In the genomic region with DNA sequence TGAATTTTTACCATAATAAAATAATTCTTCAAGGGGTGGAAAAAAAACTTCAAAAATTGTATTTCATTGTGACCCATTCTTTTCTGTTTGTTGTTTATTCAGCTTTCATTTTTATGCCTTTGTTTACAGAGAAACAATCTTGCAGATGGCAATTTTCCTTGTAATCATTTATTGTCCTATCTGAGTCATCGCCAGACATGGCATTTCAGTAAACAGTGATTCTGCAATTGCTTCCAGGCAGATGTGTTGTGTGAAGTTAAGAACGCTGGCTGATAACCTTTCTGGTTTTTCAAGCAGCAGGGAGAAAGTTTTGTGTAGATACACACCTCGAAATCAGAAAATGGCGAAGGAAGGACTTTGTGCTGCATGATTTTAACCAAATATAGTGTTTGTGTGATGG, we compare ENCODE assay signal across 17 cellular contexts.
DNase-seq lines count a peak whose midpoint lies in the region; ATAC-seq and TF ChIP-seq lines count a peak whose summit lies in the region.
"Had no signal": no experiment of that assay in that cellular context is flagged by ENCODE, and none has a peak within 500 bp of the region (broad histone marks: within the 10 kb centered on the region; RNA-seq: fewer than 3 reads in every experiment).

No MANE protein-coding gene starts in this region.

- H3K27ac ChIP-seq in HEK293 (ENCODE audit: extremely low read depth, low read depth, low read length), result no peak overlapping the region
- H3K27ac ChIP-seq: ovary, WERI-Rb-1 had no signal

- TF ChIP-seq CTCF in BE2C (IDR thresholded peaks at IDR 0.05; ENCODE audit: low read depth, low read length) (no peak), HEK293 (tag by site-specific recombination; IDR thresholded peaks at IDR 0.05) (no peak)
- no peak for TF ChIP-seq CTCF in activated CD8-positive, alpha-beta T cell treated with anti-CD3 and anti-CD28 coated beads for 36 hours (IDR thresholded peaks at IDR 0.05)

- peaks cover 22% of the 10 kb centered on the region for H3K36me3 Mint-ChIP-seq in activated CD8-positive, alpha-beta T cell treated with anti-CD3 and anti-CD28 coated beads for 36 hours (ENCODE audit: low read depth)

- H3K4me1 ChIP-seq in BE2C, result peaks cover 10% of the 10 kb centered on the region
- H3K4me1 ChIP-seq in HEK293 (ENCODE audit: control insufficient read depth, insufficient read depth, low read length), result peaks cover 5% of the 10 kb centered on the region; the same call in 1 of the 2 replicates

- CTCF ChIA-PET in HEK293 (lab: Yijun Ruan, JAX), result interaction anchor here (0.6 kb wide), 1 partner anchor 391 kb away, joined by 6 read pairs; no protein-coding TSS in a partner anchor
- CTCF ChIA-PET in activated CD8-positive, alpha-beta T cell treated with anti-CD3 and anti-CD28 coated beads for 36 hours (lab: Charles Lee), result no interaction called here

- DNase-seq in BE2C (peak; percentile 47), SHP77 (lab: John Stamatoyannopoulos, UW) (peak; percentile 77 to 78), islet precursor cell (peak; percentile 59), activated gamma-delta T cell treated with Interleukin-2 at 50 U/mL for 16 hours (no peak)
- no peak for DNase-seq in stimulated activated CD8-positive, alpha-beta memory T cell treated with anti-CD3 and anti-CD28 coated beads, Interleukin-4, amount 100 ng/mL, for 48 hours
- DNase-seq in activated CD8-positive, alpha-beta T cell treated with anti-CD3 and anti-CD28 coated beads for 36 hours, result no peak
- DNase-seq: activated CD8-positive, alpha-beta memory T cell treated with anti-CD3 and anti-CD28 coated beads, Interleukin-2, amount 50 U/mL, for 4 hours; activated naive CD8-positive, alpha-beta T cell treated with anti-CD3 and anti-CD28 coated beads, Interleukin-2, amount 50 U/mL, for 24 hours; glutamatergic neuron; NCI-H2171 treated with DMSO at 0.1 percent for 48 hours; ovary; Right ventricle myocardium superior; stimulated activated naive CD4-positive, alpha-beta T cell treated with Interleukin-2 at 50 U/mL for 16 hours; WERI-Rb-1 had no signal

- POLR2A ChIA-PET in HEK293 (lab: Yijun Ruan, JAX), result no interaction called here
- POLR2A ChIA-PET in activated CD8-positive, alpha-beta T cell treated with anti-CD3 and anti-CD28 coated beads for 36 hours (lab: Charles Lee), result no interaction called here

- H3K27me3 Mint-ChIP-seq in activated CD8-positive, alpha-beta T cell treated with anti-CD3 and anti-CD28 coated beads for 36 hours, result no peaks in the 10 kb centered on the region
- H3K27me3 Mint-ChIP-seq: activated naive CD8-positive, alpha-beta T cell treated with anti-CD3 and anti-CD28 coated beads, Interleukin-2, amount 50 U/mL, for 24 hours; dendritic cell treated with granulocyte-macrophage colony-stimulating factor and Interleukin-4, amounts not matched to agents 40 ng/mL and 50 ng/mL, for 4 days had no signal

- ATAC-seq in activated CD8-positive, alpha-beta T cell treated with anti-CD3 and anti-CD28 coated beads for 36 hours, result no peak
- ATAC-seq in GM21786 (IDR thresholded peaks at IDR 0.05; ENCODE audit: unreplicated experiment), result no peak
- ATAC-seq: activated naive CD8-positive, alpha-beta T cell treated with anti-CD3 and anti-CD28 coated beads, Interleukin-2, amount 50 U/mL, for 24 hours had no signal

- H3K9me3 ChIP-seq in BE2C (no peaks in the 10 kb centered on the region), HEK293 (ENCODE audit: control insufficient read depth, insufficient read depth, low read depth, low read length) (no peaks in the 10 kb centered on the region)
- H3K9me3 ChIP-seq: ovary had no signal

- no peaks in the 10 kb centered on the region for H3K4me1 Mint-ChIP-seq in activated CD8-positive, alpha-beta T cell treated with anti-CD3 and anti-CD28 coated beads for 36 hours (ENCODE audit: low read depth)

- H3K9me3 Mint-ChIP-seq in activated CD8-positive, alpha-beta T cell treated with anti-CD3 and anti-CD28 coated beads for 36 hours, result peaks cover 4% of the 10 kb centered on the region
- H3K9me3 Mint-ChIP-seq: activated naive CD8-positive, alpha-beta T cell treated with anti-CD3 and anti-CD28 coated beads, Interleukin-2, amount 50 U/mL, for 24 hours had no signal

- no peaks in the 10 kb centered on the region for H3K36me3 ChIP-seq in BE2C
- H3K36me3 ChIP-seq in HEK293 (ENCODE audit: control insufficient read depth in 2 of 2, insufficient read depth in 1 of 2, low read length in 2 of 2), result no peaks in the 10 kb centered on the region
- H3K36me3 ChIP-seq: ovary, WERI-Rb-1 had no signal

- intact Hi-C loops in activated CD8-positive, alpha-beta T cell treated with anti-CD3 and anti-CD28 coated beads for 36 hours (cut with micrococcal nuclease), result no loop called here

- no peaks in the 10 kb centered on the region for H3K27me3 ChIP-seq in BE2C
- H3K27me3 ChIP-seq: ovary had no signal

- H3K4me3 ChIP-seq in BE2C (ENCODE audit: low read depth, low read length) (no peak overlapping the region), HEK293 (ENCODE audit: low read depth, low read length) (no peak overlapping the region)
- H3K4me3 ChIP-seq: ovary had no signal

- no peak overlapping the region for H3K4me3 Mint-ChIP-seq in activated CD8-positive, alpha-beta T cell treated with anti-CD3 and anti-CD28 coated beads for 36 hours
- H3K4me3 Mint-ChIP-seq: activated naive CD8-positive, alpha-beta T cell treated with anti-CD3 and anti-CD28 coated beads, Interleukin-2, amount 50 U/mL, for 24 hours; dendritic cell treated with granulocyte-macrophage colony-stimulating factor and Interleukin-4, amounts not matched to agents 40 ng/mL and 50 ng/mL, for 4 days had no signal

- H3K27ac Mint-ChIP-seq in activated CD8-positive, alpha-beta T cell treated with anti-CD3 and anti-CD28 coated beads for 36 hours, result no peak overlapping the region
- H3K27ac Mint-ChIP-seq: activated naive CD8-positive, alpha-beta T cell treated with anti-CD3 and anti-CD28 coated beads, Interleukin-2, amount 50 U/mL, for 24 hours; dendritic cell treated with granulocyte-macrophage colony-stimulating factor and Interleukin-4, amounts not matched to agents 40 ng/mL and 50 ng/mL, for 4 days had no signal

TF ChIP-seq in HEK293, 187 proteins besides CTCF, POLR2A, EP300 and RAD21:
- TF ChIP-seq, protein P1, sequence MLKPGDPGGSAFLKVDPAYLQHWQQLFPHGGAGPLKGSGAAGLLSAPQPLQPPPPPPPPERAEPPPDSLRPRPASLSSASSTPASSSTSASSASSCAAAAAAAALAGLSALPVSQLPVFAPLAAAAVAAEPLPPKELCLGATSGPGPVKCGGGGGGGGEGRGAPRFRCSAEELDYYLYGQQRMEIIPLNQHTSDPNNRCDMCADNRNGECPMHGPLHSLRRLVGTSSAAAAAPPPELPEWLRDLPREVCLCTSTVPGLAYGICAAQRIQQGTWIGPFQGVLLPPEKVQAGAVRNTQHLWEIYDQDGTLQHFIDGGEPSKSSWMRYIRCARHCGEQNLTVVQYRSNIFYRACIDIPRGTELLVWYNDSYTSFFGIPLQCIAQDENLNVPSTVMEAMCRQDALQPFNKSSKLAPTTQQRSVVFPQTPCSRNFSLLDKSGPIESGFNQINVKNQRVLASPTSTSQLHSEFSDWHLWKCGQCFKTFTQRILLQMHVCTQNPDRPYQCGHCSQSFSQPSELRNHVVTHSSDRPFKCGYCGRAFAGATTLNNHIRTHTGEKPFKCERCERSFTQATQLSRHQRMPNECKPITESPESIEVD (tag by site-specific recombination; IDR thresholded peaks at IDR 0.05), result peak; percentile 55
- TF ChIP-seq SETDB1 (IDR thresholded peaks at IDR 0.05; ENCODE audit: insufficient read length, low read length), result no peak
- TF ChIP-seq, protein P2, sequence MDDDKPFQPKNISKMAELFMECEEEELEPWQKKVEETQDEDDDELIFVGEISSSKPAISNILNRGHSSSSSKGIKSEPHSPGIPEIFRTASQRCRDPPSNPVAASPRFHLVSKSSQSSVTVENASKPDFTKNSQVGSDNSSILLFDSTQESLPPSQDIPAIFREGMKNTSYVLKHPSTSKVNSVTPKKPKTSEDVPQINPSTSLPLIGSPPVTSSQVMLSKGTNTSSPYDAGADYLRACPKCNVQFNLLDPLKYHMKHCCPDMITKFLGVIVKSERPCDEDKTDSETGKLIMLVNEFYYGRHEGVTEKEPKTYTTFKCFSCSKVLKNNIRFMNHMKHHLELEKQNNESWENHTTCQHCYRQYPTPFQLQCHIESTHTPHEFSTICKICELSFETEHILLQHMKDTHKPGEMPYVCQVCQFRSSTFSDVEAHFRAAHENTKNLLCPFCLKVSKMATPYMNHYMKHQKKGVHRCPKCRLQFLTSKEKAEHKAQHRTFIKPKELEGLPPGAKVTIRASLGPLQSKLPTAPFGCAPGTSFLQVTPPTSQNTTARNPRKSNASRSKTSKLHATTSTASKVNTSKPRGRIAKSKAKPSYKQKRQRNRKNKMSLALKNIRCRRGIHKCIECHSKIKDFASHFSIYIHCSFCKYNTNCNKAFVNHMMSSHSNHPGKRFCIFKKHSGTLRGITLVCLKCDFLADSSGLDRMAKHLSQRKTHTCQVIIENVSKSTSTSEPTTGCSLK (tag by site-specific recombination; IDR thresholded peaks at IDR 0.05), result no peak
- no peak for TF ChIP-seq ZNF830 (tag by site-specific recombination; IDR thresholded peaks at IDR 0.05; ENCODE audit: low read depth)

Comparison
In these comparisons a context has a peak if more than half of its experiments do, and no peak if none do; other contexts are left out.
1. DNase-seq: peak in BE2C (single experiment), SHP77 (2 of 2) and islet precursor cell (single experiment); none in activated gamma-delta T cell treated with Interleukin-2 at 50 U/mL for 16 hours (single experiment), stimulated activated CD8-positive, alpha-beta memory T cell treated with anti-CD3 and anti-CD28 coated beads, Interleukin-4, amount 100 ng/mL, for 48 hours (single experiment) and activated CD8-positive, alpha-beta T cell treated with anti-CD3 and anti-CD28 coated beads for 36 hours (single experiment).